Comparison of ENCODE assay signal across 8 cellular contexts in the genomic region with DNA sequence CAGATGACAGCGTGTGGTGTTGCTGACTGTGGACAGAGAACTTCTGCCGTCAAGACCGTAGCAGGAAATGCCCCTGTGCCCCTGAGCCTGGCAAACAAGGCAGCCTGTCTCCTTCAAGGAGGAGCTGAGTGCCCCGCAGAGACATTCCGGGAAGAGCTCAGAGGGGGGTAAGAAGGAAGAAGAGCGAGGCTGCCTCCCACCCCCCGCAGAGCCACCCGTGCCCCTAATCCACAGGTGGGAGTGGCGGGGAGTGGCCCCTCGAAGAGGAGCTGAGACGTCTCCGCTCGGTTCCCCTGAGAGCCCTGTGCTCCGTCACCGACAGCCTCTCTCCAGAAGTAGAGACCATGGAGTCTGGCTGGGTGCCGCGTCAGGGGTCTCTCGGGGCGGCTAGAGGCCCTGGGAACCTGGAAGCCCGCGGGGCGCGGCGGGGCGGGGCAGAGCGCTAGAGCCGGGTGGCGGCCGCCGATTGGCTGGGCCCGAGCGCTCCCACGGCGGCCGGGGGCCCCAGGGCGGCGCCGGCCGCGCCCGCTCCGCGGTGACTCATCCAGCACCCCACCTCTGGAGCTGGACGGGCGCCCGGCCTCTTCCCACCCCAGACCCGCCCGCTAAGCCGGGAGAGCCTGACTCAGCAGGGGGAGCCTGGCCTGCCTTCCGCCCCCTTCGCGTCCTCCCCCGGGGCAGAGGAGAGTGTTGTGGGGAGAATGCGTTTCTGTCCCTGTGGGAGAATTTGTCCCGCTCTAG. TPM values are rescaled to one million over a fixed set of nuclear protein-coding genes. Genes with fewer than 3 reads are reported as not detected.
A peak's percentile ranks its signal among the peaks of the same experiment; 100 is the strongest.
DNase-seq lines count a peak whose midpoint lies in the region; ATAC-seq and TF ChIP-seq lines count a peak whose summit lies in the region.

No MANE protein-coding gene starts in this region.

- H3K27ac Mint-ChIP-seq in CD4-positive, CD25-positive, alpha-beta regulatory T cell, result peak overlapping the region in 2 of 3 donors; percentile 67 to 80

- TF ChIP-seq CTCF in heart right ventricle (IDR thresholded peaks at IDR 0.05), result no peak

- H3K27ac ChIP-seq in CD4-positive, CD25-positive, alpha-beta regulatory T cell (ENCODE audit: insufficient read depth, low read length, poor library complexity, severe bottlenecking), result no peak overlapping the region
- H3K27ac ChIP-seq in SK-N-MC, result peak overlapping the region; percentile 62; the same call in 1 of the 2 replicates
- peak overlapping the region; percentile 40 for H3K27ac ChIP-seq in adipose tissue (ENCODE audit: low read depth, low read length)
- peak overlapping the region in 9 of 10 donors; percentile 46 to 80 (median 71) for H3K27ac ChIP-seq in heart right ventricle

- H3K36me3 ChIP-seq in CD4-positive, CD25-positive, alpha-beta regulatory T cell (ENCODE audit: control insufficient read depth, insufficient read depth, low read length), result no peaks in the 10 kb centered on the region
- H3K36me3 ChIP-seq in SK-N-MC (ENCODE audit: insufficient read depth, low read length) (no peaks in the 10 kb centered on the region), heart right ventricle (no peaks in the 10 kb centered on the region)

- peaks cover 5 to 22% (median 13%) of the 10 kb centered on the region in 4 donors for H3K4me1 Mint-ChIP-seq in CD4-positive, CD25-positive, alpha-beta regulatory T cell

- ATAC-seq in CD4-positive, CD25-positive, alpha-beta regulatory T cell (ENCODE audit: low read depth in 2 of 2), result peak; percentile 62 to 66
- ATAC-seq in heart right ventricle (peak; percentile 82 to 89 (median 84)), GM21515 (IDR thresholded peaks at IDR 0.05; ENCODE audit: unreplicated experiment) (no peak)

- H3K4me1 ChIP-seq in CD4-positive, CD25-positive, alpha-beta regulatory T cell (ENCODE audit: control insufficient read depth, insufficient read depth, low read length, poor library complexity, severe bottlenecking), result peaks cover 9% of the 10 kb centered on the region
- H3K4me1 ChIP-seq in heart right ventricle, result peaks cover 3 to 42% (median 21%) of the 10 kb centered on the region in 9 donors

- peak overlapping the region; percentile 73 to 89 (median 82) for H3K4me3 Mint-ChIP-seq in CD4-positive, CD25-positive, alpha-beta regulatory T cell

- H3K9me3 ChIP-seq in CD4-positive, CD25-positive, alpha-beta regulatory T cell (ENCODE audit: control insufficient read depth in 2 of 2, low read length in 2 of 2), result no peaks in the 10 kb centered on the region
- H3K9me3 ChIP-seq in SK-N-MC (ENCODE audit: low read depth, low read length) (no peaks in the 10 kb centered on the region), heart right ventricle (no peaks in the 10 kb centered on the region)

- peak; percentile 12 to 29 (median 28) for DNase-seq in CD4-positive, CD25-positive, alpha-beta regulatory T cell
- DNase-seq in HK-2 (ENCODE audit: unreplicated experiment), result peak; percentile 93
- no peak for DNase-seq in SK-N-MC (ENCODE audit: low read depth, low spot score)
- DNase-seq in heart right ventricle, result peak; percentile 84 to 91
- DNase-seq in pulmonary artery endothelial cell (ENCODE audit: low read depth, low spot score), result peak; percentile 51
- no peak for DNase-seq in GOT3 (lab: John Stamatoyannopoulos, UW)

- intact Hi-C loops in heart right ventricle (cut with DNase I), result loop anchor here in 5 of 10 donors (2.0 to 10.0 kb wide), 5 partner anchors 292 to 717 kb away; no protein-coding TSS in a partner anchor

- no peaks in the 10 kb centered on the region for H3K27me3 ChIP-seq in CD4-positive, CD25-positive, alpha-beta regulatory T cell (ENCODE audit: control insufficient read depth, insufficient read depth, low read length)
- no peaks in the 10 kb centered on the region for H3K27me3 ChIP-seq in heart right ventricle

- 1 to 2% (median 2%) methylated on average over 55 of the region's 55 CpGs for WGBS in adipose tissue, 3 donors
- whole genome bisulfite sequencing in heart right ventricle, 2 donors, result 1 to 2% methylated on average over 50 to 55 of the region's 55 CpGs

- H3K36me3 Mint-ChIP-seq in CD4-positive, CD25-positive, alpha-beta regulatory T cell, result no peaks in the 10 kb centered on the region

- peaks cover 10% of the 10 kb centered on the region for H3K27me3 Mint-ChIP-seq in CD4-positive, CD25-positive, alpha-beta regulatory T cell

- H3K9me3 Mint-ChIP-seq in CD4-positive, CD25-positive, alpha-beta regulatory T cell, result peaks cover 0 to 1% (median 0%) of the 10 kb centered on the region in 7 donors

- H3K9ac ChIP-seq in SK-N-MC (ENCODE audit: insufficient read length), result peak overlapping the region; percentile 67

- H3K4me3 ChIP-seq in CD4-positive, CD25-positive, alpha-beta regulatory T cell (ENCODE audit: low read depth, low read length), result no peak overlapping the region
- H3K4me3 ChIP-seq in SK-N-MC (peak overlapping the region; percentile 79), heart right ventricle (peak overlapping the region in 9 of 10 donors; percentile 26 to 55 (median 49))

RNA-seq across cellular contexts. Expression of a gene that starts 25.2 kb away (rescaled TPM):
- not detected for total RNA-seq in CD4-positive, CD25-positive, alpha-beta regulatory T cell
- polyA plus RNA-seq in CD4-positive, CD25-positive, alpha-beta regulatory T cell, result not detected
- under 1 TPM in 2 of 3 donors, not detected in 1; 0.12 to 0.98 TPM for polyA plus RNA-seq in adipose tissue
- not detected for total RNA-seq in heart right ventricle
- polyA plus RNA-seq in heart right ventricle, result under 1 TPM in 1 of 2 donors, not detected in 1; 0.07 TPM
- total RNA-seq in pulmonary artery endothelial cell, result not detected in 2 replicates

RNA-seq across cellular contexts. Expression of a gene that starts 30.9 kb away (rescaled TPM):
- total RNA-seq in CD4-positive, CD25-positive, alpha-beta regulatory T cell, result not detected
- under 1 TPM in 2 of 4 donors, not detected in 2; 0.13 to 0.73 TPM for polyA plus RNA-seq in CD4-positive, CD25-positive, alpha-beta regulatory T cell
- polyA plus RNA-seq in adipose tissue (100 to 1,000 TPM in 2 of 3 donors, 10 to 100 TPM in 1; 46.2 to 559 (median 182) TPM), heart right ventricle (100 to 1,000 TPM; 153 to 161 TPM)
- total RNA-seq in heart right ventricle (100 to 1,000 TPM in 6 of 10 donors, 10 to 100 TPM in 4; 52.1 to 150 (median 109) TPM), pulmonary artery endothelial cell (8.8 and 16.0 TPM in 2 replicates)

RNA-seq across cellular contexts. Expression of a gene that starts 39.9 kb away (rescaled TPM):
- not detected for total RNA-seq in CD4-positive, CD25-positive, alpha-beta regulatory T cell
- polyA plus RNA-seq in CD4-positive, CD25-positive, alpha-beta regulatory T cell, result not detected
- polyA plus RNA-seq in adipose tissue, result 1 to 10 TPM in 2 of 3 donors, under 1 TPM in 1; 0.26 to 6.1 (median 1.0) TPM
- total RNA-seq in heart right ventricle, result not detected
- polyA plus RNA-seq in heart right ventricle, result under 1 TPM in 1 of 2 donors, not detected in 1; 0.30 TPM
- total RNA-seq in pulmonary artery endothelial cell, result not detected in 2 replicates

Comparison
In these comparisons a context has a peak if more than half of its experiments do, and no peak if none do; other contexts are left out.
1. DNase-seq: peak in CD4-positive, CD25-positive, alpha-beta regulatory T cell (3 of 3), HK-2 (single experiment), heart right ventricle (2 of 2) and pulmonary artery endothelial cell (single experiment); none in SK-N-MC (single experiment) and GOT3 (single experiment).